ENCODE assay signal across 11 cellular contexts in the genomic region with DNA sequence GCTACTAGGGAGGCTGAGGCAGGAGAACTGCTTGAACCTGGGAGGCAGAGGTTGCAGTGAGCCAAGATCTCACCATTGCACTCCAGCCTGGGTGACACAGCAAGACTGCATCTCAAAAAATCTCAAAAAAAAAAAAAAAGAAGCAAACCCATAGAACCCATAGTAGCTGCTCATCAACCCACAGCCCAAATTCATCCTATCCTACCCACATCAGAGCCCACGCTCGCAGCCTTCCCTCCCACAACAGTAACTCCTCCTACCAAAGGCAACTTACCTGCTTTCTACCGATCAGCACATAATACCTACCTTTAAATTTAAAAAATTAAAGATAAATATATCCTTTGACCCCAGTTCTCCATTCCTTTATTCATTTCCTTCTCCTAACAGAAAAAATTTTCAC.
"Had no signal": no experiment of that assay in that cellular context is flagged by ENCODE, and none has a peak within 500 bp of the region (broad histone marks: within the 10 kb centered on the region; RNA-seq: fewer than 3 reads in every experiment).

No MANE protein-coding gene starts in this region.

- ATAC-seq: HCT116, HepG2, K562 had no signal

- H3K4me3 Mint-ChIP-seq: HFFc6, IgD-negative memory B cell had no signal

- H3K36me3 ChIP-seq: HAP-1 had no signal

- H3K27ac ChIP-seq: GM23248, HL-60 had no signal

- H3K27ac Mint-ChIP-seq: HFFc6 had no signal

- FAIRE-seq: HepG2, K562 had no signal

- H3K9me3 ChIP-seq: HAP-1 had no signal

- H3K27me3 Mint-ChIP-seq: IgD-negative memory B cell had no signal

- DNase-seq: GM23248, GOT3, H7, HFFc6, KG1 had no signal

- H3K4me1 ChIP-seq: HAP-1 had no signal

- H3K9me3 Mint-ChIP-seq: HFFc6, IgD-negative memory B cell had no signal

- H3K4me3 ChIP-seq: GM23248, HAP-1, K562 had no signal

- H3K9ac ChIP-seq: GM23248 had no signal
